1 cellular context compared by ENCODE assay signal in the genomic region with DNA sequence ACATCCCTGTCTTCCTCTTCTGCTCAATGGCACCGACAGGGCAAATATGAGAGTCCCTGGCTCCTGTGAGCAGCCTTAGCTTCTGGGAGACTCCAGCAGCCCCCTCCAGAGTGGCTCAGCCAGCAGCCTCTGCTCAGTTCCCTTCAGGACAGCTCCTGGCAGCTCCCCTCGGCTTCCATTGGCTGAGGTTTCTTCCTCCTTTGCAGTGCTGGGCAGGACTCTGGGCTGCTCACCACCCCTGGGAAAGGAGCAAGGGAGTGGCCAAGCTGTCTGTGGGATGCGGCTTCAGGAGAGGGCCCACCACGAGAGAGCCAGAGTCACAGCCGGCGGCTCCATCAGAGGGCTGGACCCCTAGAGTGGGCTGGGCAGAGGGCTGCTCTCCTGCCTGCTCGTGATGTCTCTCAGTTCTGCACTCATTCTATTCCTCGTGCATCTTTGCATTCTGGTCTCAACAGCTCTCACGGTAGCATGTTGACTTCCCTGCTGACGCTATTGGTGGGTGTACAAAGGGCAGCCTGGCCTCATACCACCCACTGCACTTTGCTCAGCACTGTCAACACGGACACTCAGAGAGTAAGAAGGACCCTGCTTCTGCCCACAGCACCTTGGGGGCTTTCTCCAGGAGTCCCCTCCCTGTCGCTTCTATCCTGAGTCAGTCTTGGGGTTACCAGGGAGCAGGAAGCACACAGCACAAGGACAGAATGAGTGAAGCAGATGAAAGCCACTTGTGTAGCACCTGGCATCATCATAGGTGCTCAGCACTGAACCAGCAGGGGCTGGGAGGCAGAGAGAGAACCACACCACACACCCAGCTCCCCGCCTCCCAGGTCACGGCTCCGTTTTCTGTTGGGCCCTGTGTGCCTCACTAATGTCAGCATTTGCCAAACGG.
TF ChIP-seq lines count a peak whose summit lies in the region.

No MANE protein-coding gene starts in this region.

TF ChIP-seq in HepG2, 621 proteins besides CTCF, POLR2A, EP300 and RAD21 (continued from another document and continues in another):
- TF ChIP-seq, protein P1, sequence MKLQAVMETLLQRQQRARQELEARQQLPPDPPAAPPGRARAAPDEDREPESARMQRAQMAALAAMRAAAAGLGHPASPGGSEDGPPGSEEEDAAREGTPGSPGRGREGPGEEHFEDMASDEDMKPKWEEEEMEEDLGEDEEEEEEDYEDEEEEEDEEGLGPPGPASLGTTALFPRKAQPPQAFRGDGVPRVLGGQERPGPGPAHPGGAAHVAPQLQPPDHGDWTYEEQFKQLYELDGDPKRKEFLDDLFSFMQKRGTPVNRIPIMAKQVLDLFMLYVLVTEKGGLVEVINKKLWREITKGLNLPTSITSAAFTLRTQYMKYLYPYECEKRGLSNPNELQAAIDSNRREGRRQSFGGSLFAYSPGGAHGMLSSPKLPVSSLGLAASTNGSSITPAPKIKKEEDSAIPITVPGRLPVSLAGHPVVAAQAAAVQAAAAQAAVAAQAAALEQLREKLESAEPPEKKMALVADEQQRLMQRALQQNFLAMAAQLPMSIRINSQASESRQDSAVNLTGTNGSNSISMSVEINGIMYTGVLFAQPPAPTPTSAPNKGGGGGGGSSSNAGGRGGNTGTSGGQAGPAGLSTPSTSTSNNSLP (IDR thresholded peaks at IDR 0.05; ENCODE audit: low read depth, low read length), result no peak
- TF ChIP-seq, protein P2, sequence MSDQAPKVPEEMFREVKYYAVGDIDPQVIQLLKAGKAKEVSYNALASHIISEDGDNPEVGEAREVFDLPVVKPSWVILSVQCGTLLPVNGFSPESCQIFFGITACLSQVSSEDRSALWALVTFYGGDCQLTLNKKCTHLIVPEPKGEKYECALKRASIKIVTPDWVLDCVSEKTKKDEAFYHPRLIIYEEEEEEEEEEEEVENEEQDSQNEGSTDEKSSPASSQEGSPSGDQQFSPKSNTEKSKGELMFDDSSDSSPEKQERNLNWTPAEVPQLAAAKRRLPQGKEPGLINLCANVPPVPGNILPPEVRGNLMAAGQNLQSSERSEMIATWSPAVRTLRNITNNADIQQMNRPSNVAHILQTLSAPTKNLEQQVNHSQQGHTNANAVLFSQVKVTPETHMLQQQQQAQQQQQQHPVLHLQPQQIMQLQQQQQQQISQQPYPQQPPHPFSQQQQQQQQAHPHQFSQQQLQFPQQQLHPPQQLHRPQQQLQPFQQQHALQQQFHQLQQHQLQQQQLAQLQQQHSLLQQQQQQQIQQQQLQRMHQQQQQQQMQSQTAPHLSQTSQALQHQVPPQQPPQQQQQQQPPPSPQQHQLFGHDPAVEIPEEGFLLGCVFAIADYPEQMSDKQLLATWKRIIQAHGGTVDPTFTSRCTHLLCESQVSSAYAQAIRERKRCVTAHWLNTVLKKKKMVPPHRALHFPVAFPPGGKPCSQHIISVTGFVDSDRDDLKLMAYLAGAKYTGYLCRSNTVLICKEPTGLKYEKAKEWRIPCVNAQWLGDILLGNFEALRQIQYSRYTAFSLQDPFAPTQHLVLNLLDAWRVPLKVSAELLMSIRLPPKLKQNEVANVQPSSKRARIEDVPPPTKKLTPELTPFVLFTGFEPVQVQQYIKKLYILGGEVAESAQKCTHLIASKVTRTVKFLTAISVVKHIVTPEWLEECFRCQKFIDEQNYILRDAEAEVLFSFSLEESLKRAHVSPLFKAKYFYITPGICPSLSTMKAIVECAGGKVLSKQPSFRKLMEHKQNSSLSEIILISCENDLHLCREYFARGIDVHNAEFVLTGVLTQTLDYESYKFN (CRISPR knock-in tag; conservative IDR thresholded peaks at IDR 0.05), result peak; percentile 77
- TF ChIP-seq MEF2D (CRISPR knock-in tag; IDR thresholded peaks at IDR 0.05), result no peak
- no peak for TF ChIP-seq MYNN (CRISPR knock-in tag; IDR thresholded peaks at IDR 0.05; ENCODE audit: low read depth)
- no peak for TF ChIP-seq ZNF572 (CRISPR knock-in tag; IDR thresholded peaks at IDR 0.05)
- no peak for TF ChIP-seq FOXP1 (IDR thresholded peaks at IDR 0.05)
- TF ChIP-seq FOXP1 (CRISPR knock-in tag; IDR thresholded peaks at IDR 0.05), result peak; percentile 58
- TF ChIP-seq NFE2L2 (IDR thresholded peaks at IDR 0.05; ENCODE audit: low read length), result no peak
- TF ChIP-seq ZNF337 (CRISPR knock-in tag; IDR thresholded peaks at IDR 0.05; ENCODE audit: borderline replicate concordance, low read depth), result no peak
- TF ChIP-seq KDM5B (CRISPR knock-in tag; IDR thresholded peaks at IDR 0.05; ENCODE audit: borderline replicate concordance), result no peak
- TF ChIP-seq TAF1 (CRISPR knock-in tag; IDR thresholded peaks at IDR 0.05), result no peak
- TF ChIP-seq, protein P3, sequence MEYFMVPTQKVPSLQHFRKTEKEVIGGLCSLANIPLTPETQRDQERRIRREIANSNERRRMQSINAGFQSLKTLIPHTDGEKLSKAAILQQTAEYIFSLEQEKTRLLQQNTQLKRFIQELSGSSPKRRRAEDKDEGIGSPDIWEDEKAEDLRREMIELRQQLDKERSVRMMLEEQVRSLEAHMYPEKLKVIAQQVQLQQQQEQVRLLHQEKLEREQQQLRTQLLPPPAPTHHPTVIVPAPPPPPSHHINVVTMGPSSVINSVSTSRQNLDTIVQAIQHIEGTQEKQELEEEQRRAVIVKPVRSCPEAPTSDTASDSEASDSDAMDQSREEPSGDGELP (IDR thresholded peaks at IDR 0.05; ENCODE audit: borderline replicate concordance, low read depth), result no peak
- no peak for TF ChIP-seq ETV5 (CRISPR knock-in tag; IDR thresholded peaks at IDR 0.05; ENCODE audit: borderline replicate concordance)
- no peak for TF ChIP-seq SIX1 (CRISPR knock-in tag; IDR thresholded peaks at IDR 0.05; ENCODE audit: borderline replicate concordance)
- TF ChIP-seq ZFP37 (CRISPR knock-in tag; IDR thresholded peaks at IDR 0.05; ENCODE audit: borderline replicate concordance), result no peak
- no peak for TF ChIP-seq NR2F6 (IDR thresholded peaks at IDR 0.05)
- TF ChIP-seq NR2F6 (CRISPR knock-in tag; IDR thresholded peaks at IDR 0.05), result peak; percentile 23; the same call in 1 of the 2 replicates
- TF ChIP-seq PLRG1 (conservative IDR thresholded peaks at IDR 0.05), result no peak
- no peak for TF ChIP-seq ZNF350 (CRISPR knock-in tag; IDR thresholded peaks at IDR 0.05; ENCODE audit: borderline replicate concordance, low read depth)
- TF ChIP-seq ZNF616 (CRISPR knock-in tag; IDR thresholded peaks at IDR 0.05; ENCODE audit: low read depth), result no peak
- TF ChIP-seq ETV6 (CRISPR knock-in tag; conservative IDR thresholded peaks at IDR 0.05), result no peak
- TF ChIP-seq, protein P4, sequence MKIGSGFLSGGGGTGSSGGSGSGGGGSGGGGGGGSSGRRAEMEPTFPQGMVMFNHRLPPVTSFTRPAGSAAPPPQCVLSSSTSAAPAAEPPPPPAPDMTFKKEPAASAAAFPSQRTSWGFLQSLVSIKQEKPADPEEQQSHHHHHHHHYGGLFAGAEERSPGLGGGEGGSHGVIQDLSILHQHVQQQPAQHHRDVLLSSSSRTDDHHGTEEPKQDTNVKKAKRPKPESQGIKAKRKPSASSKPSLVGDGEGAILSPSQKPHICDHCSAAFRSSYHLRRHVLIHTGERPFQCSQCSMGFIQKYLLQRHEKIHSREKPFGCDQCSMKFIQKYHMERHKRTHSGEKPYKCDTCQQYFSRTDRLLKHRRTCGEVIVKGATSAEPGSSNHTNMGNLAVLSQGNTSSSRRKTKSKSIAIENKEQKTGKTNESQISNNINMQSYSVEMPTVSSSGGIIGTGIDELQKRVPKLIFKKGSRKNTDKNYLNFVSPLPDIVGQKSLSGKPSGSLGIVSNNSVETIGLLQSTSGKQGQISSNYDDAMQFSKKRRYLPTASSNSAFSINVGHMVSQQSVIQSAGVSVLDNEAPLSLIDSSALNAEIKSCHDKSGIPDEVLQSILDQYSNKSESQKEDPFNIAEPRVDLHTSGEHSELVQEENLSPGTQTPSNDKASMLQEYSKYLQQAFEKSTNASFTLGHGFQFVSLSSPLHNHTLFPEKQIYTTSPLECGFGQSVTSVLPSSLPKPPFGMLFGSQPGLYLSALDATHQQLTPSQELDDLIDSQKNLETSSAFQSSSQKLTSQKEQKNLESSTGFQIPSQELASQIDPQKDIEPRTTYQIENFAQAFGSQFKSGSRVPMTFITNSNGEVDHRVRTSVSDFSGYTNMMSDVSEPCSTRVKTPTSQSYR (CRISPR knock-in tag; IDR thresholded peaks at IDR 0.05; ENCODE audit: borderline replicate concordance), result no peak
- TF ChIP-seq, protein P5, sequence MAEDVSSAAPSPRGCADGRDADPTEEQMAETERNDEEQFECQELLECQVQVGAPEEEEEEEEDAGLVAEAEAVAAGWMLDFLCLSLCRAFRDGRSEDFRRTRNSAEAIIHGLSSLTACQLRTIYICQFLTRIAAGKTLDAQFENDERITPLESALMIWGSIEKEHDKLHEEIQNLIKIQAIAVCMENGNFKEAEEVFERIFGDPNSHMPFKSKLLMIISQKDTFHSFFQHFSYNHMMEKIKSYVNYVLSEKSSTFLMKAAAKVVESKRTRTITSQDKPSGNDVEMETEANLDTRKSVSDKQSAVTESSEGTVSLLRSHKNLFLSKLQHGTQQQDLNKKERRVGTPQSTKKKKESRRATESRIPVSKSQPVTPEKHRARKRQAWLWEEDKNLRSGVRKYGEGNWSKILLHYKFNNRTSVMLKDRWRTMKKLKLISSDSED (CRISPR knock-in tag; IDR thresholded peaks at IDR 0.05), result no peak
- peak; percentile 87 for TF ChIP-seq HNF4A (CRISPR knock-in tag; IDR thresholded peaks at IDR 0.05)
- TF ChIP-seq SRSF4 (IDR thresholded peaks at IDR 0.05; ENCODE audit: low read depth, low read length, poor library complexity, severe bottlenecking), result no peak
- TF ChIP-seq FOXJ3 (CRISPR knock-in tag; IDR thresholded peaks at IDR 0.05; ENCODE audit: borderline replicate concordance), result no peak
- TF ChIP-seq, protein P6, sequence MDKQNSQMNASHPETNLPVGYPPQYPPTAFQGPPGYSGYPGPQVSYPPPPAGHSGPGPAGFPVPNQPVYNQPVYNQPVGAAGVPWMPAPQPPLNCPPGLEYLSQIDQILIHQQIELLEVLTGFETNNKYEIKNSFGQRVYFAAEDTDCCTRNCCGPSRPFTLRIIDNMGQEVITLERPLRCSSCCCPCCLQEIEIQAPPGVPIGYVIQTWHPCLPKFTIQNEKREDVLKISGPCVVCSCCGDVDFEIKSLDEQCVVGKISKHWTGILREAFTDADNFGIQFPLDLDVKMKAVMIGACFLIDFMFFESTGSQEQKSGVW (CRISPR knock-in tag; IDR thresholded peaks at IDR 0.05; ENCODE audit: borderline replicate concordance), result no peak
- peak; percentile 55; the same call in 1 of the 2 replicates for TF ChIP-seq ZNF644 (CRISPR knock-in tag; IDR thresholded peaks at IDR 0.05; ENCODE audit: low read depth)
- no peak for TF ChIP-seq ZNF331 (CRISPR knock-in tag; IDR thresholded peaks at IDR 0.05)
- 0 out of 2 replicates have a peak, but pooled peaks have one; percentile 57 for TF ChIP-seq ZNF556 (CRISPR knock-in tag; IDR thresholded peaks at IDR 0.05; ENCODE audit: borderline replicate concordance)
- no peak for TF ChIP-seq SP1 (IDR thresholded peaks at IDR 0.05)
- no peak for TF ChIP-seq SP1 (CRISPR knock-in tag; IDR thresholded peaks at IDR 0.05)
- TF ChIP-seq PPARG (CRISPR knock-in tag; conservative IDR thresholded peaks at IDR 0.05), result peak; percentile 60; the same call in 1 of the 2 replicates
- TF ChIP-seq, protein P7, sequence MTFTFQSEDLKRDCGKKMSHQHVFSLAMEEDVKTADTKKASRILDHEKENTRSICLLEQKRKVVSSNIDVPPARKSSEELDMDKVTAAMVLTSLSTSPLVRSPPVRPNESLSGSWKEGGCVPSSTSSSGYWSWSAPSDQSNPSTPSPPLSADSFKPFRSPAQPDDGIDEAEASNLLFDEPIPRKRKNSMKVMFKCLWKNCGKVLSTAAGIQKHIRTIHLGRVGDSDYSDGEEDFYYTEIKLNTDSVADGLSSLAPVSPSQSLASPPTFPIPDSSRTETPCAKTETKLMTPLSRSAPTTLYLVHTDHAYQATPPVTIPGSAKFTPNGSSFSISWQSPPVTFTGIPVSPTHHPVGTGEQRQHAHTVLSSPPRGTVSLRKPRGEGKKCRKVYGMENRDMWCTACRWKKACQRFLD (CRISPR knock-in tag; IDR thresholded peaks at IDR 0.05; ENCODE audit: borderline replicate concordance), result no peak
- TF ChIP-seq, protein P8, sequence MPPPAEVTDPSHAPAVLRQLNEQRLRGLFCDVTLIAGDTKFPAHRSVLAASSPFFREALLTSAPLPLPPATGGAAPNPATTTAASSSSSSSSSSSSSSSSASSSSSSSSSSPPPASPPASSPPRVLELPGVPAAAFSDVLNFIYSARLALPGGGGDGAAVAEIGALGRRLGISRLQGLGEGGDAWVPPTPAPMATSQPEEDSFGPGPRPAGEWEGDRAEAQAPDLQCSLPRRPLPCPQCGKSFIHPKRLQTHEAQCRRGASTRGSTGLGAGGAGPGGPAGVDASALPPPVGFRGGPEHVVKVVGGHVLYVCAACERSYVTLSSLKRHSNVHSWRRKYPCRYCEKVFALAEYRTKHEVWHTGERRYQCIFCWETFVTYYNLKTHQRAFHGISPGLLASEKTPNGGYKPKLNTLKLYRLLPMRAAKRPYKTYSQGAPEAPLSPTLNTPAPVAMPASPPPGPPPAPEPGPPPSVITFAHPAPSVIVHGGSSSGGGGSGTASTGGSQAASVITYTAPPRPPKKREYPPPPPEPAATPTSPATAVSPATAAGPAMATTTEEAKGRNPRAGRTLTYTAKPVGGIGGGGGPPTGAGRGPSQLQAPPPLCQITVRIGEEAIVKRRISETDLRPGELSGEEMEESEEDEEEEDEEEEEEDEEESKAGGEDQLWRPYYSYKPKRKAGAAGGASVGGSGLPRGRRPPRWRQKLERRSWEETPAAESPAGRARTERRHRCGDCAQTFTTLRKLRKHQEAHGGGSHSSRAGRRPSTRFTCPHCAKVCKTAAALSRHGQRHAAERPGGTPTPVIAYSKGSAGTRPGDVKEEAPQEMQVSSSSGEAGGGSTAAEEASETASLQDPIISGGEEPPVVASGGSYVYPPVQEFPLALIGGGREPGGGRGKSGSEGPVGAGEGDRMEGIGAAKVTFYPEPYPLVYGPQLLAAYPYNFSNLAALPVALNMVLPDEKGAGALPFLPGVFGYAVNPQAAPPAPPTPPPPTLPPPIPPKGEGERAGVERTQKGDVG (CRISPR knock-in tag; IDR thresholded peaks at IDR 0.05; ENCODE audit: borderline replicate concordance), result no peak
- no peak for TF ChIP-seq FOXA1 (IDR thresholded peaks at IDR 0.05)
- peak; percentile 89 for TF ChIP-seq FOXA1 (CRISPR knock-in tag; IDR thresholded peaks at IDR 0.05)
- TF ChIP-seq TCF7L2 (IDR thresholded peaks at IDR 0.05; ENCODE audit: low read depth, low read length), result no peak
- no peak for TF ChIP-seq IKZF1 (IDR thresholded peaks at IDR 0.05)
- no peak for TF ChIP-seq ZNF451 (CRISPR knock-in tag; IDR thresholded peaks at IDR 0.05)
- TF ChIP-seq ATF7 (IDR thresholded peaks at IDR 0.05), result no peak
- no peak for TF ChIP-seq ATF7 (CRISPR knock-in tag; IDR thresholded peaks at IDR 0.05)
- peak; percentile 48 for TF ChIP-seq ZFX (CRISPR knock-in tag; IDR thresholded peaks at IDR 0.05; ENCODE audit: low read depth)
- TF ChIP-seq ZNF232 (CRISPR knock-in tag; IDR thresholded peaks at IDR 0.05; ENCODE audit: borderline replicate concordance), result no peak
- TF ChIP-seq, protein P9, sequence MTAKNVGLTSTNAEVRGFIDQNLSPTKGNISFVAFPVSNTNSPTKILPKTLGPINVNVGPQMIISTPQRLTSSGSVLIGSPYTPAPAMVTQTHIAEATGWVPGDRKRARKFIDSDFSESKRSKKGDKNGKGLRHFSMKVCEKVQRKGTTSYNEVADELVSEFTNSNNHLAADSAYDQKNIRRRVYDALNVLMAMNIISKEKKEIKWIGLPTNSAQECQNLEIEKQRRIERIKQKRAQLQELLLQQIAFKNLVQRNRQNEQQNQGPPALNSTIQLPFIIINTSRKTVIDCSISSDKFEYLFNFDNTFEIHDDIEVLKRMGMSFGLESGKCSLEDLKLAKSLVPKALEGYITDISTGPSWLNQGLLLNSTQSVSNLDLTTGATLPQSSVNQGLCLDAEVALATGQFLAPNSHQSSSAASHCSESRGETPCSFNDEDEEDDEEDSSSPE (CRISPR knock-in tag; IDR thresholded peaks at IDR 0.05), result no peak
- TF ChIP-seq ZNF547 (CRISPR knock-in tag; IDR thresholded peaks at IDR 0.05), result 0 out of 2 replicates have a peak, but pooled peaks have one; percentile 53
- no peak for TF ChIP-seq ZNF790 (CRISPR knock-in tag; IDR thresholded peaks at IDR 0.05; ENCODE audit: borderline replicate concordance)
- peak; percentile 44 for TF ChIP-seq GATAD2A (CRISPR knock-in tag; IDR thresholded peaks at IDR 0.05)
- TF ChIP-seq ZNF713 (CRISPR knock-in tag; IDR thresholded peaks at IDR 0.05), result no peak
